In the genomic region with DNA sequence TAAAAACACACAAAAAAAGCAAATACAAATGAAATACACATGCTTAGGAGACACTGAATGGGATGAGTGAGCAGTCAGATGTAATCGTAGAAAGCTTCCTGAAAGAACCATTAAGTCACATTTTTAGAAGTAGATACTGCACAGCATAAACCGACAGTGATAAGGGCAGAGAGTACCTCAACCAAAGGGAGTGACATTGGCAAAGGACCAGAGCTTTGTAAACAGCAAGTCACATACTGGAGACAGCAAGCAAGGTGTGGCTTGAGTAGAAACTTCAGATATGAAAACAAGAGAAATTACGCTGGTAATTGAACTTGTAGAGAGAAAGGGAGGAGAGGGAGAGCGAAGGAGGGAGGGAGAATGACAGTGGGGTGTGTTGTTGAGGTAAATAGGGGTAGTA, we compare ENCODE assay signal across 22 cellular contexts.
"Had no signal": no experiment of that assay in that cellular context is flagged by ENCODE, and none has a peak within 500 bp of the region (broad histone marks: within the 10 kb centered on the region; RNA-seq: fewer than 3 reads in every experiment).

No MANE protein-coding gene starts in this region.

- H3K27ac ChIP-seq: RWPE1 had no signal

- H3K9me3 ChIP-seq: SK-N-SH had no signal

- DNase-seq: IMR-90; Karpas-422; KG1; MM.1S; NCI-H1092 treated with DMSO at 0.1 percent for 48 hours; NCI-H1436; NCI-H187; NCI-H2029; NCI-H2081 treated with DMSO at 0.1 percent for 48 hours; NCI-H2171; NCI-H226; NCI-H524; NCI-H526 treated with DMSO at 0.1 percent for 48 hours; NK-92 treated with Interleukin-12 subunit alpha and Interleukin-12 subunit beta, amount 100 ng/mL, for 24 hours; PC-3; SHP77; SK-N-SH; SW 1271; T-cell had no signal

- ATAC-seq: HepG2, Panc1, PC-3, T-cell had no signal

- FAIRE-seq: HepG2 had no signal

- H3K4me2 ChIP-seq: SK-N-SH had no signal
